Comparison of ENCODE assay signal across 22 cellular contexts in the genomic region with DNA sequence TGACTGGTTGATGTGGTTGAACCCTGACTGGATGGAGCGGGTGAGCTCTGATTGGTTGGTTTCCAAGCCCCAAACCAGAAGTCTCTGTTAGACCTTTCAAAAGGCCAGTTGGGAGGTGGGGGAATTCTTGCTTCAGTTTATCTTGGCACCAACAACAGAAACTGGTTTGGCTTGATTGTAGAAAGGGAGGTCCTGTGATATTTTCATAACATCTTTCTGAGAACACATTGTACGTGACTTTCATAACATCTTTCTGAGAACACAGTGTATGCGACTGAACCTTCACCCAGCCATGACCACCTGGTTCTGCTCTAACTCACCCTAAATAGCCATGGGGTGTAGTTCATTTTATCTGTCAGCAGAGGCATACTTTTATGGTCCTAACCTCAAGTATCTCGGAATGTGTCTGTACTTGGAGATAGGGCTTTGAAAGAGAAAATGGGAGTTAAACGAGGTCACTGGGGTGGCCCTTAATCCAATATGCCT.
DNase-seq lines count a peak whose midpoint lies in the region; ATAC-seq, FAIRE-seq and TF ChIP-seq lines count a peak whose summit lies in the region.
"Had no signal": no experiment of that assay in that cellular context is flagged by ENCODE, and none has a peak within 500 bp of the region (broad histone marks: within the 10 kb centered on the region; RNA-seq: fewer than 3 reads in every experiment).

No MANE protein-coding gene starts in this region.

- H3K9me3 ChIP-seq in right atrium auricular region (peaks cover 0 to 12% of the 10 kb centered on the region in 2 donors), heart right ventricle (peaks cover 0 to 35% (median 8%) of the 10 kb centered on the region in 11 donors), aorta (ENCODE audit: control insufficient read depth, low read length) (no peaks in the 10 kb centered on the region)

- WGBS in heart right ventricle, 2 donors: 42 to 48% methylated on average over 5 of the region's 5 CpGs
- 44 to 49% methylated on average over 5 of the region's 5 CpGs for WGBS in aorta, 2 donors

- no peak for TF ChIP-seq POLR2A in H54 (IDR thresholded peaks at IDR 0.05; ENCODE audit: low read depth, low read length)

- no peak for TF ChIP-seq CTCF in right atrium auricular region (IDR thresholded peaks at IDR 0.05)
- peak in 3 of 9 donors; percentile 15 to 27 (median 26) for TF ChIP-seq CTCF in heart right ventricle (IDR thresholded peaks at IDR 0.05)

- no peak overlapping the region for H3K27ac Mint-ChIP-seq in activated T-helper 1 cell treated with anti-CD3 and anti-CD28 coated beads, Interleukin-12 subunit alpha, Interleukin-12 subunit beta, Interleukin-2, Interleukin-4 antibody, amounts not matched to agents 30 ng/mL and 10 ng/mL and 1 ng/mL, durations not matched to agents 14 hours and 24 hours and 36 hours
- H3K27ac Mint-ChIP-seq: activated naive CD4-positive, alpha-beta T cell treated with anti-CD3 and anti-CD28 coated beads, Interleukin-2, amount 50 U/mL, for 72 hours; CD8-positive, alpha-beta T cell; naive thymus-derived CD8-positive, alpha-beta T cell had no signal

- no peaks in the 10 kb centered on the region for H3K27me3 Mint-ChIP-seq in activated T-helper 1 cell treated with anti-CD3 and anti-CD28 coated beads, Interleukin-12 subunit alpha, Interleukin-12 subunit beta, Interleukin-2, Interleukin-4 antibody, amounts not matched to agents 30 ng/mL and 10 ng/mL and 1 ng/mL, durations not matched to agents 14 hours and 24 hours and 36 hours (ENCODE audit: insufficient read depth)
- H3K27me3 Mint-ChIP-seq: naive thymus-derived CD8-positive, alpha-beta T cell had no signal

- peaks cover 47% of the 10 kb centered on the region for H3K9me3 Mint-ChIP-seq in activated T-helper 1 cell treated with anti-CD3 and anti-CD28 coated beads, Interleukin-12 subunit alpha, Interleukin-12 subunit beta, Interleukin-2, Interleukin-4 antibody, amounts not matched to agents 30 ng/mL and 10 ng/mL and 1 ng/mL, durations not matched to agents 14 hours and 24 hours and 36 hours

- no peaks in the 10 kb centered on the region for H3K4me1 Mint-ChIP-seq in activated T-helper 1 cell treated with anti-CD3 and anti-CD28 coated beads, Interleukin-12 subunit alpha, Interleukin-12 subunit beta, Interleukin-2, Interleukin-4 antibody, amounts not matched to agents 30 ng/mL and 10 ng/mL and 1 ng/mL, durations not matched to agents 14 hours and 24 hours and 36 hours (ENCODE audit: low read depth)
- H3K4me1 Mint-ChIP-seq: naive thymus-derived CD8-positive, alpha-beta T cell had no signal

- H3K4me1 ChIP-seq in right atrium auricular region: no peaks in the 10 kb centered on the region
- H3K4me1 ChIP-seq in heart right ventricle: peaks cover 0 to 4% (median 0%) of the 10 kb centered on the region in 9 donors
- H3K4me1 ChIP-seq in aorta (ENCODE audit: control insufficient read depth in 1 of 2, insufficient read depth in 2 of 2, low read length in 2 of 2): peaks cover 0 to 4% of the 10 kb centered on the region in 2 donors

- ATAC-seq in Right ventricle myocardium inferior (peak; percentile 93), heart right ventricle (peak; percentile 44 to 97 (median 91)), sciatic nerve (peak; percentile 92), aorta (ENCODE audit: low FRiP score) (peak; percentile 72)
- ATAC-seq: activated naive CD4-positive, alpha-beta T cell treated with anti-CD3 and anti-CD28 coated beads, Interleukin-2, amount 50 U/mL, for 72 hours; CD8-positive, alpha-beta T cell; naive thymus-derived CD8-positive, alpha-beta T cell had no signal

- no peak for DNase-seq in Right ventricle myocardium inferior (ENCODE audit: missing footprints)
- DNase-seq in right atrium auricular region (ENCODE audit: low spot score): no peak
- no peak for DNase-seq in heart right ventricle
- no peak for DNase-seq in sciatic nerve (ENCODE audit: low spot score)
- no peak for DNase-seq in aorta
- DNase-seq in H54 (ENCODE audit: insufficient read length, low spot score): no peak
- DNase-seq in activated CD4-positive, CD25-positive, alpha-beta regulatory T cell treated with anti-CD3 and anti-CD28 coated beads, Interleukin-2, amount 50 U/mL, for 72 hours: no peak
- no peak for DNase-seq in activated T-helper 1 cell treated with anti-CD3 and anti-CD28 coated beads, Interleukin-12 subunit alpha, Interleukin-12 subunit beta, Interleukin-2, Interleukin-4 antibody, amounts not matched to agents 30 ng/mL and 10 ng/mL and 1 ng/mL, durations not matched to agents 14 hours and 24 hours and 36 hours (ENCODE audit: low spot score)
- DNase-seq: activated CD4-positive, alpha-beta T cell treated with anti-CD3 and anti-CD28 coated beads for 48 hours; AML-193; CD8-positive, alpha-beta T cell; GF-D8; MV-4-11; naive thymus-derived CD8-positive, alpha-beta T cell; NCI-H187 treated with DMSO at 0.1 percent for 48 hours; NCI-H69; OCI-M1; SHP77; T-helper 1 cell had no signal

- intact Hi-C loops in Right ventricle myocardium inferior (cut with DNase I) (loop anchor here (5.0 kb wide), 2 partner anchors 88 to 187 kb away; a partner anchor contains a TSS), heart right ventricle (cut with DNase I) (loop anchor here in 2 of 10 donors (5.0 kb wide), 2 partner anchors 83 to 88 kb away; a partner anchor contains a TSS), sciatic nerve (cut with DNase I) (no loop called here), aorta (cut with DNase I) (loop anchor here in 1 of 2 donors (10.0 kb wide), 1 partner anchor 365 kb away; no protein-coding TSS in a partner anchor)
- intact Hi-C loops in activated T-helper 1 cell treated with anti-CD3 and anti-CD28 coated beads, Interleukin-12 subunit alpha, Interleukin-12 subunit beta, Interleukin-2, Interleukin-4 antibody, amounts not matched to agents 30 ng/mL and 10 ng/mL and 1 ng/mL, durations not matched to agents 14 hours and 24 hours and 36 hours (cut with micrococcal nuclease): no loop called here

- FAIRE-seq in H54 (lab: Jason Lieb, UNC): no peak
- FAIRE-seq: colon, TTC549 had no signal

- no peaks in the 10 kb centered on the region for H3K27me3 ChIP-seq in right atrium auricular region
- no peaks in the 10 kb centered on the region for H3K27me3 ChIP-seq in heart right ventricle
- no peaks in the 10 kb centered on the region for H3K27me3 ChIP-seq in aorta (ENCODE audit: control insufficient read depth in 1 of 2, insufficient read depth in 2 of 2, low read length in 1 of 2)

- H3K4me3 Mint-ChIP-seq in activated T-helper 1 cell treated with anti-CD3 and anti-CD28 coated beads, Interleukin-12 subunit alpha, Interleukin-12 subunit beta, Interleukin-2, Interleukin-4 antibody, amounts not matched to agents 30 ng/mL and 10 ng/mL and 1 ng/mL, durations not matched to agents 14 hours and 24 hours and 36 hours: no peak overlapping the region
- H3K4me3 Mint-ChIP-seq: CD8-positive, alpha-beta T cell; naive thymus-derived CD8-positive, alpha-beta T cell had no signal

- no peaks in the 10 kb centered on the region for H3K36me3 Mint-ChIP-seq in activated T-helper 1 cell treated with anti-CD3 and anti-CD28 coated beads, Interleukin-12 subunit alpha, Interleukin-12 subunit beta, Interleukin-2, Interleukin-4 antibody, amounts not matched to agents 30 ng/mL and 10 ng/mL and 1 ng/mL, durations not matched to agents 14 hours and 24 hours and 36 hours (ENCODE audit: low read depth)
- H3K36me3 Mint-ChIP-seq: CD8-positive, alpha-beta T cell had no signal

- H3K4me3 ChIP-seq in right atrium auricular region: no peak overlapping the region
- H3K4me3 ChIP-seq in heart right ventricle: no peak overlapping the region
- H3K4me3 ChIP-seq in aorta (ENCODE audit: low read length in 2 of 2): no peak overlapping the region

- no peaks in the 10 kb centered on the region for H3K36me3 ChIP-seq in right atrium auricular region
- no peaks in the 10 kb centered on the region for H3K36me3 ChIP-seq in heart right ventricle
- H3K36me3 ChIP-seq in aorta (ENCODE audit: control insufficient read depth in 1 of 2, insufficient read depth in 2 of 2, low read length in 1 of 2): no peaks in the 10 kb centered on the region

- H3K27ac ChIP-seq in right atrium auricular region: no peak overlapping the region
- H3K27ac ChIP-seq in heart right ventricle: peak overlapping the region; percentile 4 to 83 (median 58)
- H3K27ac ChIP-seq in aorta (ENCODE audit: low read depth in 1 of 2, low read length in 2 of 2): no peak overlapping the region

Comparison
In these comparisons a context has a peak if more than half of its experiments do, and no peak if none do; other contexts are left out.
1. H3K27ac ChIP-seq: peak in heart right ventricle (10 of 10); none in right atrium auricular region (0 of 2) and aorta (0 of 2).
2. Peak in every context shown above with its lines, with median percentiles within 50 percentile points of each other: ATAC-seq.